In genomic region chr7:105020926-105021325, GRCh38 we compare ENCODE assay signal across 14 cellular contexts. TPM values are rescaled to one million over a fixed set of nuclear protein-coding genes. Genes with fewer than 3 reads are reported as not detected.
DNase-seq lines count a peak whose midpoint lies in the region; ATAC-seq and TF ChIP-seq lines count a peak whose summit lies in the region.
"Had no signal": no experiment of that assay in that cellular context is flagged by ENCODE, and none has a peak within 500 bp of the region (broad histone marks: within the 10 kb centered on the region; RNA-seq: fewer than 3 reads in every experiment).

No MANE protein-coding gene starts in this region.

- H3K36me3 ChIP-seq in effector memory CD4-positive, alpha-beta T cell (ENCODE audit: control insufficient read depth, insufficient read depth, low read length), result no peaks in the 10 kb centered on the region
- H3K36me3 ChIP-seq in smooth muscle cell (ENCODE audit: low read depth), result no peaks in the 10 kb centered on the region
- H3K36me3 ChIP-seq: tibial nerve had no signal

- H4K20me1 ChIP-seq in smooth muscle cell (ENCODE audit: low read depth), result peaks cover 100% of the 10 kb centered on the region

- no peak overlapping the region for H3K27ac Mint-ChIP-seq in activated CD4-positive, alpha-beta T cell treated with anti-CD3 and anti-CD28 coated beads, Interleukin-2, amount 10 ng/mL, durations not matched to agents 24 days and 14 days

- TF ChIP-seq CTCF in smooth muscle cell (IDR thresholded peaks at IDR 0.05; ENCODE audit: borderline replicate concordance, insufficient read depth, poor library complexity, severe bottlenecking), result no peak

- H3K9ac ChIP-seq in smooth muscle cell (ENCODE audit: low read depth), result no peak overlapping the region
- H3K9ac ChIP-seq: SK-N-SH had no signal

- peaks cover 100% of the 10 kb centered on the region for H3K79me2 ChIP-seq in smooth muscle cell (ENCODE audit: low read depth)

- H2AFZ ChIP-seq in smooth muscle cell (ENCODE audit: low read depth), result no peak overlapping the region

- H3K9me3 Mint-ChIP-seq in activated CD4-positive, alpha-beta T cell treated with anti-CD3 and anti-CD28 coated beads, Interleukin-2, amount 10 ng/mL, durations not matched to agents 24 days and 14 days, result no peaks in the 10 kb centered on the region

- intact Hi-C loops in activated CD4-positive, alpha-beta T cell treated with anti-CD3 and anti-CD28 coated beads, Interleukin-2, amount 10 ng/mL, durations not matched to agents 24 days and 14 days (cut with micrococcal nuclease), result loop anchor here (2.0 kb wide), 1 partner anchor 18 kb away; no protein-coding TSS in a partner anchor

- 80% methylated on average over 3 of the region's 3 CpGs for WGBS in smooth muscle cell (ENCODE audit: low lambda C conversion rate)

- H3K36me3 Mint-ChIP-seq in activated CD4-positive, alpha-beta T cell treated with anti-CD3 and anti-CD28 coated beads, Interleukin-2, amount 10 ng/mL, durations not matched to agents 24 days and 14 days (ENCODE audit: low read depth), result peaks cover 35% of the 10 kb centered on the region

- H3K27ac ChIP-seq in effector memory CD4-positive, alpha-beta T cell (ENCODE audit: insufficient read depth, low read length, poor library complexity, severe bottlenecking), result no peak overlapping the region
- peak overlapping the region; percentile 41 for H3K27ac ChIP-seq in smooth muscle cell (ENCODE audit: low read depth)

- peak overlapping the region; percentile 15 for H3K4me3 ChIP-seq in effector memory CD4-positive, alpha-beta T cell (ENCODE audit: insufficient read depth, low read depth, low read length, poor library complexity, severe bottlenecking)
- H3K4me3 ChIP-seq in smooth muscle cell, result no peak overlapping the region
- H3K4me3 ChIP-seq: mucosa of descending colon, tibial nerve had no signal

- no peaks in the 10 kb centered on the region for H3K27me3 ChIP-seq in effector memory CD4-positive, alpha-beta T cell (replicated peaks; ENCODE audit: control insufficient read depth, insufficient read depth, low read length, poor library complexity, severe bottlenecking)
- no peaks in the 10 kb centered on the region for H3K27me3 ChIP-seq in smooth muscle cell (ENCODE audit: low read depth)
- H3K27me3 ChIP-seq: tibial nerve had no signal

- H3K4me1 Mint-ChIP-seq in activated CD4-positive, alpha-beta T cell treated with anti-CD3 and anti-CD28 coated beads, Interleukin-2, amount 10 ng/mL, durations not matched to agents 24 days and 14 days, result peaks cover 52% of the 10 kb centered on the region

- H3F3A ChIP-seq in smooth muscle cell (ENCODE audit: low read depth), result peaks cover 23% of the 10 kb centered on the region

- H3K27me3 Mint-ChIP-seq in activated CD4-positive, alpha-beta T cell treated with anti-CD3 and anti-CD28 coated beads, Interleukin-2, amount 10 ng/mL, durations not matched to agents 24 days and 14 days, result no peaks in the 10 kb centered on the region

- DNase-seq in activated CD4-positive, alpha-beta T cell treated with anti-CD3 and anti-CD28 coated beads, Interleukin-2, amount 10 ng/mL, durations not matched to agents 24 days and 14 days, result no peak
- no peak for DNase-seq in activated CD4-positive, alpha-beta T cell treated with anti-CD3 and anti-CD28 coated beads for 48 hours
- peak; percentile 44 for DNase-seq in NAMALWA (ENCODE audit: low spot score)
- DNase-seq in effector memory CD4-positive, alpha-beta T cell, result no peak
- no peak for DNase-seq in smooth muscle cell (lab: John Stamatoyannopoulos, UW; ENCODE audit: unreplicated experiment)
- DNase-seq in LoVo (ENCODE audit: low spot score), result no peak
- DNase-seq: activated CD8-positive, alpha-beta memory T cell treated with anti-CD3 and anti-CD28 coated beads, Interleukin-2, amount 50 U/mL, for 4 hours; head of caudate nucleus; mucosa of descending colon; NCI-H226; SK-N-SH had no signal

- ATAC-seq in GM21515 (IDR thresholded peaks at IDR 0.05; ENCODE audit: unreplicated experiment), result no peak
- no peak for ATAC-seq in HG03159 (IDR thresholded peaks at IDR 0.05; ENCODE audit: unreplicated experiment)
- ATAC-seq: mucosa of descending colon had no signal

- H3K4me3 Mint-ChIP-seq in activated CD4-positive, alpha-beta T cell treated with anti-CD3 and anti-CD28 coated beads, Interleukin-2, amount 10 ng/mL, durations not matched to agents 24 days and 14 days, result peak overlapping the region; percentile 10

- peak overlapping the region; percentile 32 for H3K4me2 ChIP-seq in smooth muscle cell
- H3K4me2 ChIP-seq: SK-N-SH had no signal

- peaks cover 20% of the 10 kb centered on the region for H3K4me1 ChIP-seq in effector memory CD4-positive, alpha-beta T cell (ENCODE audit: control insufficient read depth, insufficient read depth, low read length, poor library complexity, severe bottlenecking)
- H3K4me1 ChIP-seq in smooth muscle cell (ENCODE audit: low read depth), result peaks cover 80% of the 10 kb centered on the region

- H3K9me3 ChIP-seq in effector memory CD4-positive, alpha-beta T cell (ENCODE audit: control insufficient read depth, low read length), result no peaks in the 10 kb centered on the region
- no peaks in the 10 kb centered on the region for H3K9me3 ChIP-seq in smooth muscle cell (replicated peaks; ENCODE audit: low read depth)
- H3K9me3 ChIP-seq: mucosa of descending colon, SK-N-SH, tibial nerve had no signal

RNA-seq across cellular contexts. Expression of gene KMT2E, which starts 6.9 kb away (rescaled TPM):
- 104 and 106 TPM in 2 replicates for total RNA-seq in activated CD4-positive, alpha-beta T cell treated with anti-CD3 and anti-CD28 coated beads, Interleukin-2, amount 10 ng/mL, durations not matched to agents 24 days and 14 days
- total RNA-seq in smooth muscle cell, result 64.4 and 77.3 TPM in 2 replicates
- 88.1 and 106 TPM in 2 replicates for polyA plus RNA-seq in smooth muscle cell
